ENCODE assay signal across 27 cellular contexts in genomic region chr4:21795091-21795490, GRCh38.
DNase-seq lines count a peak whose midpoint lies in the region; ATAC-seq and TF ChIP-seq lines count a peak whose summit lies in the region.
"Had no signal": no experiment of that assay in that cellular context is flagged by ENCODE, and none has a peak within 500 bp of the region (broad histone marks: within the 10 kb centered on the region; RNA-seq: fewer than 3 reads in every experiment).

No MANE protein-coding gene starts in this region.

- DNase-seq in AG10803 (ENCODE audit: low read depth) (peak; percentile 69), H4 (ENCODE audit: low spot score) (peak; percentile 11), fibroblast of mammary gland (ENCODE audit: low read depth) (peak; percentile 48), glutamatergic neuron (no peak), middle frontal gyrus (ENCODE audit: extremely low spot score, low spot score) (no peak)
- DNase-seq: activated CD4-positive, alpha-beta T cell treated with anti-CD3 and anti-CD28 coated beads for 4 hours; activated CD8-positive, alpha-beta memory T cell treated with anti-CD3 and anti-CD28 coated beads, Interleukin-2, amount 50 U/mL, for 48 hours; activated effector memory CD4-positive, alpha-beta T cell treated with Interleukin-2 at 50 U/mL for 16 hours; anterior cingulate cortex; cerebellar nuclear complex; DMS 273 treated with DMSO at 0.1 percent for 48 hours; erythroblast; GF-D8; H7; head of caudate nucleus; Kasumi-1; NCI-H1417 treated with DMSO at 0.1 percent for 48 hours; NCI-H69; pancreas; stimulated activated naive B cell treated with anti-CD40 and anti-IgM and Interleukin-4, amounts not matched to agents 10 μg/mL and 1 μg/mL and 100 μg/mL, for 72 hours; thyroid gland had no signal

- ATAC-seq in activated T-helper 17 cell treated with anti-CD3 and anti-CD28 coated beads, Interleukin-2, amount 50 U/mL, for 72 hours (replicated peaks), result peak; percentile 78
- ATAC-seq in HG03342 (IDR thresholded peaks at IDR 0.05; ENCODE audit: unreplicated experiment), result no peak
- no peak for ATAC-seq in GM21723 (IDR thresholded peaks at IDR 0.05; ENCODE audit: unreplicated experiment)
- ATAC-seq: pancreas; sciatic nerve; stimulated activated naive B cell treated with anti-CD40 and anti-IgM and Interleukin-4, amounts not matched to agents 10 μg/mL and 1 μg/mL and 100 μg/mL, for 72 hours had no signal

- peak overlapping the region; percentile 2 for H3K4me3 Mint-ChIP-seq in activated T-helper 17 cell treated with anti-CD3 and anti-CD28 coated beads, Interleukin-2, amount 50 U/mL, for 72 hours
- no peak overlapping the region for H3K4me3 Mint-ChIP-seq in glutamatergic neuron (ENCODE audit: unreplicated experiment)
- H3K4me3 Mint-ChIP-seq: CD4-positive, CD25-positive, alpha-beta regulatory T cell; nephron; stimulated activated naive B cell treated with anti-CD40 and anti-IgM and Interleukin-4, amounts not matched to agents 10 μg/mL and 1 μg/mL and 100 μg/mL, for 72 hours had no signal

- no peaks in the 10 kb centered on the region for H3K27me3 Mint-ChIP-seq in activated T-helper 17 cell treated with anti-CD3 and anti-CD28 coated beads, Interleukin-2, amount 50 U/mL, for 72 hours
- H3K27me3 Mint-ChIP-seq in glutamatergic neuron (ENCODE audit: unreplicated experiment), result no peaks in the 10 kb centered on the region
- H3K27me3 Mint-ChIP-seq: CD4-positive, CD25-positive, alpha-beta regulatory T cell had no signal

- H3K27ac Mint-ChIP-seq in activated T-helper 17 cell treated with anti-CD3 and anti-CD28 coated beads, Interleukin-2, amount 50 U/mL, for 72 hours, result no peak overlapping the region
- H3K27ac Mint-ChIP-seq in glutamatergic neuron (ENCODE audit: unreplicated experiment), result no peak overlapping the region
- H3K27ac Mint-ChIP-seq: nephron; stimulated activated naive B cell treated with anti-CD40 and anti-IgM and Interleukin-4, amounts not matched to agents 10 μg/mL and 1 μg/mL and 100 μg/mL, for 72 hours had no signal

- H3K4me3 ChIP-seq in AG10803 (ENCODE audit: low read length) (no peak overlapping the region), fibroblast of mammary gland (ENCODE audit: control insufficient read depth, low read depth, low read length) (no peak overlapping the region)
- H3K4me3 ChIP-seq: pancreas, thyroid gland had no signal

- no peaks in the 10 kb centered on the region for H3K4me1 Mint-ChIP-seq in activated T-helper 17 cell treated with anti-CD3 and anti-CD28 coated beads, Interleukin-2, amount 50 U/mL, for 72 hours
- peaks cover 12% of the 10 kb centered on the region for H3K4me1 Mint-ChIP-seq in glutamatergic neuron (ENCODE audit: low read depth, unreplicated experiment)
- H3K4me1 Mint-ChIP-seq: CD4-positive, CD25-positive, alpha-beta regulatory T cell; nephron; stimulated activated naive B cell treated with anti-CD40 and anti-IgM and Interleukin-4, amounts not matched to agents 10 μg/mL and 1 μg/mL and 100 μg/mL, for 72 hours had no signal

- H3K36me3 Mint-ChIP-seq in activated T-helper 17 cell treated with anti-CD3 and anti-CD28 coated beads, Interleukin-2, amount 50 U/mL, for 72 hours (ENCODE audit: low read depth), result no peaks in the 10 kb centered on the region
- no peaks in the 10 kb centered on the region for H3K36me3 Mint-ChIP-seq in glutamatergic neuron (ENCODE audit: unreplicated experiment)
- H3K36me3 Mint-ChIP-seq: CD4-positive, CD25-positive, alpha-beta regulatory T cell; stimulated activated naive B cell treated with anti-CD40 and anti-IgM and Interleukin-4, amounts not matched to agents 10 μg/mL and 1 μg/mL and 100 μg/mL, for 72 hours had no signal

- H3K9me3 Mint-ChIP-seq in activated T-helper 17 cell treated with anti-CD3 and anti-CD28 coated beads, Interleukin-2, amount 50 U/mL, for 72 hours, result no peaks in the 10 kb centered on the region
- no peaks in the 10 kb centered on the region for H3K9me3 Mint-ChIP-seq in glutamatergic neuron (ENCODE audit: unreplicated experiment)
- H3K9me3 Mint-ChIP-seq: nephron had no signal

- TF ChIP-seq CTCF in AG10803 (conservative IDR thresholded peaks at IDR 0.05; ENCODE audit: low read length), result no peak
- no peak for TF ChIP-seq CTCF in fibroblast of mammary gland (conservative IDR thresholded peaks at IDR 0.05; ENCODE audit: control insufficient read depth, insufficient read depth, low read depth, low read length)
- TF ChIP-seq CTCF in glutamatergic neuron (IDR thresholded peaks at IDR 0.05; ENCODE audit: partially characterized antibody, unreplicated experiment), result no peak

Comparison
In these comparisons a context has a peak if more than half of its experiments do, and no peak if none do; other contexts are left out.
1. DNase-seq: peak in AG10803 (single experiment), H4 (single experiment) and fibroblast of mammary gland (single experiment); none in glutamatergic neuron (single experiment) and middle frontal gyrus (single experiment).